In genomic region chr6:26086214-26086613, GRCh38 we compare ENCODE assay signal across 17 cellular contexts. TPM values are rescaled to one million over a fixed set of nuclear protein-coding genes. Genes with fewer than 3 reads are reported as not detected.
A peak's percentile ranks its signal among the peaks of the same experiment; 100 is the strongest.
DNase-seq lines count a peak whose midpoint lies in the region; ATAC-seq and TF ChIP-seq lines count a peak whose summit lies in the region.
"Had no signal": no experiment of that assay in that cellular context is flagged by ENCODE, and none has a peak within 500 bp of the region (broad histone marks: within the 10 kb centered on the region; RNA-seq: fewer than 3 reads in every experiment).

No MANE protein-coding gene starts in this region.

- H3K4me1 Mint-ChIP-seq in neural crest cell = peaks cover 17% of the 10 kb centered on the region

- TF ChIP-seq CTCF in neural crest cell (conservative IDR thresholded peaks at IDR 0.05) = no peak

- no peaks in the 10 kb centered on the region for H3K27me3 Mint-ChIP-seq in neural crest cell (ENCODE audit: low read depth)

- peaks cover 0 to 5% of the 10 kb centered on the region in 2 donors for H3K36me3 Mint-ChIP-seq in activated naive CD4-positive, alpha-beta T cell treated with anti-CD3 and anti-CD28 coated beads, Interleukin-2, amount 50 U/mL, for 72 hours
- peaks cover 3% of the 10 kb centered on the region for H3K36me3 Mint-ChIP-seq in neural crest cell (ENCODE audit: low read depth)

- no peak overlapping the region for H3K27ac Mint-ChIP-seq in activated naive CD4-positive, alpha-beta T cell treated with anti-CD3 and anti-CD28 coated beads, Interleukin-2, amount 50 U/mL, for 72 hours
- H3K27ac Mint-ChIP-seq in neural crest cell (ENCODE audit: unreplicated experiment) = no peak overlapping the region
- H3K27ac Mint-ChIP-seq: nephron progenitor cell had no signal

- DNase-seq in activated CD4-positive, alpha-beta T cell treated with anti-CD3 and anti-CD28 coated beads for 4 hours = peak; percentile 23 to 43
- DNase-seq in activated CD4-positive, alpha-beta T cell treated with anti-CD3 and anti-CD28 coated beads for 48 hours = no peak
- DNase-seq in T-helper 1 cell (peak in 4 of 5 donors; percentile 25 to 61 (median 42)), neural crest cell (ENCODE audit: low read depth, low spot score) (no peak), Kasumi-1 (lab: John Stamatoyannopoulos, UW) (no peak), NCI-H128 (lab: John Stamatoyannopoulos, UW; ENCODE audit: unreplicated experiment) (no peak)
- no peak for DNase-seq in activated naive CD4-positive, alpha-beta T cell treated with anti-CD3 and anti-CD28 coated beads, Interleukin-2, amount 50 U/mL, for 72 hours (ENCODE audit: low spot score in 2 of 2)
- DNase-seq: GOT3, hippocampal formation, Karpas-422, left colon, NCI-H2029 treated with DMSO at 0.1 percent for 48 hours, NCI-H69, nephron progenitor cell, right cardiac atrium, stomach had no signal

- peak overlapping the region; percentile 34 for H3K4me3 Mint-ChIP-seq in neural crest cell

- peak; percentile 82 to 85 for ATAC-seq in activated naive CD4-positive, alpha-beta T cell treated with anti-CD3 and anti-CD28 coated beads, Interleukin-2, amount 50 U/mL, for 72 hours
- no peak for ATAC-seq in HG03460 (IDR thresholded peaks at IDR 0.05; ENCODE audit: unreplicated experiment)
- ATAC-seq: left colon, right cardiac atrium had no signal

- H3K9me3 Mint-ChIP-seq in activated naive CD4-positive, alpha-beta T cell treated with anti-CD3 and anti-CD28 coated beads, Interleukin-2, amount 50 U/mL, for 72 hours = no peaks in the 10 kb centered on the region
- peaks cover 7% of the 10 kb centered on the region for H3K9me3 Mint-ChIP-seq in neural crest cell

RNA-seq across cellular contexts. Expression of gene HFE, which starts 1.0 kb away (rescaled TPM):
- total RNA-seq in activated naive CD4-positive, alpha-beta T cell treated with anti-CD3 and anti-CD28 coated beads, Interleukin-2, amount 50 U/mL, for 72 hours = 1 to 10 TPM in 1 of 2 donors, under 1 TPM in 1; 0.23 to 2.1 TPM
- 1.7 and 2.4 TPM in 2 replicates for total RNA-seq in neural crest cell

Comparison
In these comparisons a context has a peak if more than half of its experiments do, and no peak if none do; other contexts are left out.
1. DNase-seq: peak in activated CD4-positive, alpha-beta T cell treated with anti-CD3 and anti-CD28 coated beads for 4 hours (2 of 2) and T-helper 1 cell (4 of 5); none in activated CD4-positive, alpha-beta T cell treated with anti-CD3 and anti-CD28 coated beads for 48 hours (single experiment), activated naive CD4-positive, alpha-beta T cell treated with anti-CD3 and anti-CD28 coated beads, Interleukin-2, amount 50 U/mL, for 72 hours (0 of 2), neural crest cell (single experiment), Kasumi-1 (0 of 2) and NCI-H128 (single experiment).